In the genomic region with DNA sequence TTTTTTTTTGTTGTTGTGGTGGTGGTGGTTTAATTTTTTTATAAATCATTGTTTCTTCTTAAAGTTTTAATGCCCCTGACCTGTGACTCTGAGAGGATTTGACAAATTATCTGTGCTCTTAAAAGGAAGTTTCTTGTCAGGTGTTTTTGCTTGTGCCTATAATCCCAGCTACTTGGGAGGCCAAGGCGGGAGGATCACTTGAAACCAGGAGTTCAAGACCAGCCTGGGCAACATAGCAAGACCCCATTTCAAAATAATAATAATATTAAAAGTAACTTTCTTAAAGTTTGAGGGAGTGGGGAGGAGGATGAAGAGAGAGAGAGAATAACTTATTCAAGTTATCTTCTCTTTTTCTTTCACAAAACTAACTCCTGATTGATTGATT, we compare ENCODE assay signal across 1 cellular context.
A peak's percentile ranks its signal among the peaks of the same experiment; 100 is the strongest.
TF ChIP-seq lines count a peak whose summit lies in the region.

No MANE protein-coding gene starts in this region.

TF ChIP-seq in HCT116, 20 proteins besides CTCF, POLR2A, EP300 and RAD21:
- TF ChIP-seq SRF (IDR thresholded peaks at IDR 0.05; ENCODE audit: low read depth) (0 out of 2 replicates have a peak, but pooled peaks have one; percentile 1), CEBPB (IDR thresholded peaks at IDR 0.05; ENCODE audit: low read depth) (no peak), FOSL1 (IDR thresholded peaks at IDR 0.05; ENCODE audit: low read depth) (no peak)
- TF ChIP-seq, protein P1, sequence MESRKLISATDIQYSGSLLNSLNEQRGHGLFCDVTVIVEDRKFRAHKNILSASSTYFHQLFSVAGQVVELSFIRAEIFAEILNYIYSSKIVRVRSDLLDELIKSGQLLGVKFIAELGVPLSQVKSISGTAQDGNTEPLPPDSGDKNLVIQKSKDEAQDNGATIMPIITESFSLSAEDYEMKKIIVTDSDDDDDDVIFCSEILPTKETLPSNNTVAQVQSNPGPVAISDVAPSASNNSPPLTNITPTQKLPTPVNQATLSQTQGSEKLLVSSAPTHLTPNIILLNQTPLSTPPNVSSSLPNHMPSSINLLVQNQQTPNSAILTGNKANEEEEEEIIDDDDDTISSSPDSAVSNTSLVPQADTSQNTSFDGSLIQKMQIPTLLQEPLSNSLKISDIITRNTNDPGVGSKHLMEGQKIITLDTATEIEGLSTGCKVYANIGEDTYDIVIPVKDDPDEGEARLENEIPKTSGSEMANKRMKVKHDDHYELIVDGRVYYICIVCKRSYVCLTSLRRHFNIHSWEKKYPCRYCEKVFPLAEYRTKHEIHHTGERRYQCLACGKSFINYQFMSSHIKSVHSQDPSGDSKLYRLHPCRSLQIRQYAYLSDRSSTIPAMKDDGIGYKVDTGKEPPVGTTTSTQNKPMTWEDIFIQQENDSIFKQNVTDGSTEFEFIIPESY (IDR thresholded peaks at IDR 0.05; ENCODE audit: extremely low read depth, insufficient replicate concordance, low read length) = no peak
- TF ChIP-seq, protein P2, sequence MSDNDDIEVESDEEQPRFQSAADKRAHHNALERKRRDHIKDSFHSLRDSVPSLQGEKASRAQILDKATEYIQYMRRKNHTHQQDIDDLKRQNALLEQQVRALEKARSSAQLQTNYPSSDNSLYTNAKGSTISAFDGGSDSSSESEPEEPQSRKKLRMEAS (IDR thresholded peaks at IDR 0.05) = no peak
